2 cellular contexts compared by ENCODE assay signal in the genomic region with DNA sequence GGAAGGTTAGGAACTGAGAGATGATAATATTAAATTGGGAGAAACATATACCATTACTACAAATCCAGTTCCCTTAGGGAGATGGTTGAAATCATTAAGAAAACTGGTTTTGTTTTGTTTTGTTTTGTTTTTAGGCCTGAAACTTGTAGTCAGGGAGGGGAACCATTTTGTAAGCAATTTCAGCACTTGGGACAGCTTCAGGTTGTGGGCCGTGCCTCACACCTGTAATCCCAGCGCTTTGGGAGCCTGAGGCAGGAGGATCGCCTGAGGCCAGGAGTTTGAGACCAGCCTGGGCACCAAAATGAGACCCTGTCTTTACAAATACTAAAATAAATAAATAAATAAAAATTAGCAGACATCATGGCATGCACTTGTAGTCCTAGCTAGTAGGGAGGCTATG.
TF ChIP-seq lines count a peak whose summit lies in the region.

No MANE protein-coding gene starts in this region.

TF ChIP-seq in SK-N-SH, 30 proteins besides CTCF, POLR2A, EP300 and RAD21 (continued from another document):
- TF ChIP-seq, protein P1, sequence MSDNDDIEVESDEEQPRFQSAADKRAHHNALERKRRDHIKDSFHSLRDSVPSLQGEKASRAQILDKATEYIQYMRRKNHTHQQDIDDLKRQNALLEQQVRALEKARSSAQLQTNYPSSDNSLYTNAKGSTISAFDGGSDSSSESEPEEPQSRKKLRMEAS (IDR thresholded peaks at IDR 0.05; ENCODE audit: low read depth): no peak

TF ChIP-seq in SK-N-SH treated with all-trans-retinoic acid at 6 μM for 48 hours, 23 proteins besides CTCF, POLR2A, EP300 and RAD21 (continued from another document):
- TF ChIP-seq CREB5 (CRISPR knock-in tag; IDR thresholded peaks at IDR 0.05; ENCODE audit: low read depth) (no peak), BACH2 (CRISPR knock-in tag; IDR thresholded peaks at IDR 0.05; ENCODE audit: borderline replicate concordance) (no peak), ZNF8 (CRISPR knock-in tag; IDR thresholded peaks at IDR 0.05) (no peak)
